Comparison of ENCODE assay signal across 8 cellular contexts in the genomic region with DNA sequence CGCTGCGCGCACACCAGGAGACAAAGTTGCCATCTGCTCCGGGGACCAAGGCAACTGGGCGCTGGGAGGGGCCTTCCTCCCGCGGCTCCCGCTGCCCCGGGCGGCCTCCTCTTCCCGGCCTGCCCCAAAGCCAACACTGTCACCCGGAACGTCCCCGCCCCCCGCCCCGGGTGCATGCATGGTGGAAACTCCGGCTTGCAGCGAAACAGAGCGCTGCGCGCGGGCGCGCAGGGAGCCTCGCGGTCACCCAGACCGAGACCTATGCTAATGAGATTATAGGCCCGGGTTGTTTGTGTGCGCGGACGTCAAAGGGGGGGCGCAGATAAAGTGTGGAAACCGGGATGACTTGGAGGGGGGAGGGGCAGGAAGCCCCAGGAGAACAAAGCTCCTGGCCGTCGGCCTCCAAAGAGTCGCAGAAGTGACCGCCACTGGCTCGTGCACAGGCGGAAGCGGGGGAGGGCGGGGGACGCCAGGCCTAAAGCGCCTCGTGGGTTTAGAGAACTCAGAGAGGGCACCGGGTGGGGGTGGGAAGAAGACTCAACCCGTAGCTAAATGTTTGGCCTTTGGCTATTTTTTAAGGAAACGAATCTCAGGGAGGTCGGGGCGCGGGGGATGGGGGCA.
DNase-seq lines count a peak whose midpoint lies in the region; ATAC-seq and TF ChIP-seq lines count a peak whose summit lies in the region.

No MANE protein-coding gene starts in this region.

- no peak overlapping the region for H2BK15ac ChIP-seq in neuronal stem cell (ENCODE audit: low read length)

- H3K4me3 ChIP-seq in GM12875 (ENCODE audit: low read depth, low read length), result peak overlapping the region; percentile 10
- H3K4me3 ChIP-seq in dorsolateral prefrontal cortex, result peak overlapping the region in 54 of 59 donors; percentile 6 to 59 (median 39)
- H3K4me3 ChIP-seq in neuronal stem cell (ENCODE audit: low read length in 2 of 2), result peak overlapping the region; percentile 66 to 68

- peak overlapping the region; percentile 77 for H2AFZ ChIP-seq in neuronal stem cell (ENCODE audit: low read length)

- no peak overlapping the region for H3K27ac ChIP-seq in dorsolateral prefrontal cortex
- H3K27ac ChIP-seq in neuronal stem cell (replicated peaks; ENCODE audit: low read length), result no peak overlapping the region

- H3K4me1 ChIP-seq in neuronal stem cell (ENCODE audit: control insufficient read depth in 2 of 2, insufficient read depth in 1 of 2, low read depth in 1 of 2, low read length in 2 of 2), result peaks cover 11 to 26% of the 10 kb centered on the region in 2 donors

- no peak overlapping the region for H3K23ac ChIP-seq in neuronal stem cell (ENCODE audit: low read depth, low read length, poor library complexity)

- H3K18ac ChIP-seq in neuronal stem cell (ENCODE audit: low read length), result peak overlapping the region; percentile 94

- intact Hi-C loops in dorsolateral prefrontal cortex (cut with DNase I), result no loop called here

- H2BK5ac ChIP-seq in neuronal stem cell (ENCODE audit: low read length), result no peak overlapping the region

- no peak overlapping the region for H2BK120ac ChIP-seq in neuronal stem cell (ENCODE audit: low read depth, low read length)

- H3K27me3 ChIP-seq in dorsolateral prefrontal cortex (peaks cover 0 to 97% (median 65%) of the 10 kb centered on the region in 45 donors), neuronal stem cell (ENCODE audit: control insufficient read depth in 3 of 3, insufficient read depth in 3 of 3, low read depth in 1 of 3, low read length in 3 of 3) (peaks cover 0 to 24% (median 0%) of the 10 kb centered on the region in 3 experiments)

- H3K79me1 ChIP-seq in neuronal stem cell (ENCODE audit: low read depth, low read length), result peaks cover 2% of the 10 kb centered on the region

- H2BK12ac ChIP-seq in neuronal stem cell (ENCODE audit: low read length), result no peak overlapping the region

- TF ChIP-seq CTCF in GM12875 (IDR thresholded peaks at IDR 0.05; ENCODE audit: borderline replicate concordance, insufficient read depth, low read depth, low read length) (no peak), dorsolateral prefrontal cortex (IDR thresholded peaks at IDR 0.05 in 54 of 56, conservative IDR thresholded peaks at IDR 0.05 in 2 of 56; ENCODE audit: low read depth in 1 of 56, partially characterized antibody in 56 of 56) (no peak)

- WGBS in neuronal stem cell (ENCODE audit: extremely low coverage in 2 of 2, insufficient read length in 2 of 2, insufficient replicate concordance in 1 of 2), 2 donors, result no CpG with 5 or more reads among the region's 50 CpGs

- H3K4ac ChIP-seq in neuronal stem cell (ENCODE audit: low read length), result no peak overlapping the region

- no peak overlapping the region for H2AK5ac ChIP-seq in neuronal stem cell (ENCODE audit: low read depth, low read length)

- H3K9me3 ChIP-seq in neuronal stem cell (replicated peaks in 1 of 2; ENCODE audit: control insufficient read depth in 2 of 2, insufficient read depth in 1 of 2, low read depth in 1 of 2, low read length in 2 of 2), result no peaks in the 10 kb centered on the region

- H3K4me2 ChIP-seq in neuronal stem cell (ENCODE audit: insufficient read depth, low read length, poor library complexity, severe bottlenecking), result peak overlapping the region; percentile 62

- no peaks in the 10 kb centered on the region for H3K36me3 ChIP-seq in neuronal stem cell (replicated peaks in 1 of 2; ENCODE audit: control insufficient read depth in 2 of 2, insufficient read depth in 2 of 2, low read length in 2 of 2)

- ATAC-seq in GM21526 (IDR thresholded peaks at IDR 0.05; ENCODE audit: low FRiP score, unreplicated experiment) (no peak), GM21825 (IDR thresholded peaks at IDR 0.05; ENCODE audit: unreplicated experiment) (no peak), GM18907 (IDR thresholded peaks at IDR 0.05; ENCODE audit: unreplicated experiment) (no peak)

- H4K8ac ChIP-seq in neuronal stem cell (ENCODE audit: low read depth, low read length), result no peak overlapping the region

- peak overlapping the region; percentile 30 for H4K91ac ChIP-seq in neuronal stem cell (ENCODE audit: low read depth, low read length, poor library complexity)

- peak; percentile 62 to 81 for DNase-seq in SHP77 (lab: John Stamatoyannopoulos, UW)
- DNase-seq in dorsolateral prefrontal cortex, result no peak
- no peak for DNase-seq in neuronal stem cell (ENCODE audit: low spot score)
- no peak for DNase-seq in cerebellar cortex (ENCODE audit: low spot score)

- peak overlapping the region; percentile 86 for H3K9ac ChIP-seq in neuronal stem cell (ENCODE audit: low read depth, low read length, poor library complexity)

- H3K14ac ChIP-seq in neuronal stem cell (ENCODE audit: low read length), result no peak overlapping the region

Comparison
In these comparisons a context has a peak if more than half of its experiments do, and no peak if none do; other contexts are left out.
1. H3K4me3 ChIP-seq: peak in every context shown above with its lines; median percentile 67 in neuronal stem cell; 39 in dorsolateral prefrontal cortex; 10 in GM12875.
2. DNase-seq: peak in SHP77 (2 of 2); none in dorsolateral prefrontal cortex (0 of 10), neuronal stem cell (single experiment) and cerebellar cortex (single experiment).